1 cellular context compared by ENCODE assay signal in genomic region chr5:141845371-141845821, GRCh38.
TF ChIP-seq lines count a peak whose summit lies in the region.

No MANE protein-coding gene starts in this region.

TF ChIP-seq in K562, 482 proteins besides CTCF, POLR2A, EP300 and RAD21 (continued from another document):
- peak; percentile 87 for TF ChIP-seq VEZF1 (CRISPR knock-in tag; IDR thresholded peaks at IDR 0.05)
- TF ChIP-seq MYNN (IDR thresholded peaks at IDR 0.05), result 0 out of 2 replicates have a peak, but pooled peaks have one; percentile 11
- no peak for TF ChIP-seq MYNN (CRISPR knock-in tag; IDR thresholded peaks at IDR 0.05)
- TF ChIP-seq DPF2 (IDR thresholded peaks at IDR 0.05), result peak; percentile 49
- TF ChIP-seq KDM1A (IDR thresholded peaks at IDR 0.05), result 0 out of 4 replicates have a peak, but pooled peaks of 1 of the 2 experiments have one; percentile 41
- TF ChIP-seq CHCHD3 (CRISPR knock-in tag; IDR thresholded peaks at IDR 0.05), result no peak
- TF ChIP-seq BCL6 (CRISPR knock-in tag; IDR thresholded peaks at IDR 0.05), result no peak
- TF ChIP-seq MTA1 (IDR thresholded peaks at IDR 0.05; ENCODE audit: borderline replicate concordance), result peak; percentile 50; the same call in 1 of the 2 replicates
- peak; percentile 49 for TF ChIP-seq EGR1 (conservative IDR thresholded peaks at IDR 0.05)
- peak; percentile 47 for TF ChIP-seq CBFA2T3 (IDR thresholded peaks at IDR 0.05)
- TF ChIP-seq FOXJ3 (CRISPR knock-in tag; IDR thresholded peaks at IDR 0.05), result no peak
- TF ChIP-seq MBD2 (IDR thresholded peaks at IDR 0.05; ENCODE audit: borderline replicate concordance, low read depth), result peak; percentile 13; the same call in 1 of the 2 replicates
